12 cellular contexts compared by ENCODE assay signal in genomic region chr1:204443260-204443619, GRCh38. TPM values are rescaled to one million over a fixed set of nuclear protein-coding genes. Genes with fewer than 3 reads are reported as not detected.
DNase-seq lines count a peak whose midpoint lies in the region; ATAC-seq and TF ChIP-seq lines count a peak whose summit lies in the region.
"Had no signal": no experiment of that assay in that cellular context is flagged by ENCODE, and none has a peak within 500 bp of the region (broad histone marks: within the 10 kb centered on the region; RNA-seq: fewer than 3 reads in every experiment).

No MANE protein-coding gene starts in this region.

- no peak overlapping the region for H2AFZ ChIP-seq in neural progenitor cell (replicated peaks)

- peaks cover 16% of the 10 kb centered on the region for H3F3A ChIP-seq in neural progenitor cell (ENCODE audit: low read depth)

- WGBS in esophagus, 2 donors = 50 to 60% methylated on average over 8 of the region's 8 CpGs

- H3K27me3 Mint-ChIP-seq in neural progenitor cell (ENCODE audit: insufficient read depth, low read depth) = peaks cover 7% of the 10 kb centered on the region

- H3K4me3 ChIP-seq in left ventricle myocardium inferior (no peak overlapping the region), esophagus (ENCODE audit: low read depth in 1 of 2, low read length in 2 of 2) (no peak overlapping the region), uterus (no peak overlapping the region), neural progenitor cell (no peak overlapping the region)

- H3K27me3 ChIP-seq in left ventricle myocardium inferior (ENCODE audit: low read depth) (no peaks in the 10 kb centered on the region), esophagus (ENCODE audit: control insufficient read depth in 1 of 2, insufficient read depth in 2 of 2, low read length in 2 of 2) (no peaks in the 10 kb centered on the region), uterus (no peaks in the 10 kb centered on the region), neural progenitor cell (no peaks in the 10 kb centered on the region)

- no peak for TF ChIP-seq CTCF in left ventricle myocardium inferior (IDR thresholded peaks at IDR 0.05; ENCODE audit: borderline replicate concordance)
- no peak for TF ChIP-seq CTCF in uterus (IDR thresholded peaks at IDR 0.05)
- TF ChIP-seq CTCF in neural progenitor cell (IDR thresholded peaks at IDR 0.05) = no peak

- peaks cover 5% of the 10 kb centered on the region for H4K20me1 ChIP-seq in neural progenitor cell (ENCODE audit: low read depth)

- no peak overlapping the region for H3K4me2 ChIP-seq in neural progenitor cell

- H3K4me1 Mint-ChIP-seq in neural progenitor cell = peaks cover 20% of the 10 kb centered on the region

- no peaks in the 10 kb centered on the region for H3K9me3 ChIP-seq in left ventricle myocardium inferior (replicated peaks)
- no peaks in the 10 kb centered on the region for H3K9me3 ChIP-seq in esophagus (ENCODE audit: control insufficient read depth in 2 of 2, insufficient read depth in 1 of 2, low read depth in 1 of 2, low read length in 1 of 2)
- no peaks in the 10 kb centered on the region for H3K9me3 ChIP-seq in uterus
- no peaks in the 10 kb centered on the region for H3K9me3 ChIP-seq in neural progenitor cell (ENCODE audit: low read depth)

- no peak overlapping the region for H3K9ac ChIP-seq in neural progenitor cell

- peak overlapping the region; percentile 71 for H3K27ac ChIP-seq in left ventricle myocardium inferior (replicated peaks)
- peak overlapping the region; percentile 85 to 95 for H3K27ac ChIP-seq in esophagus (ENCODE audit: low read depth in 2 of 2, low read length in 1 of 2)
- peak overlapping the region; percentile 82 to 91 for H3K27ac ChIP-seq in uterus
- no peak overlapping the region for H3K27ac ChIP-seq in neural progenitor cell

- DNase-seq in left ventricle myocardium inferior (no peak), left cardiac atrium (no peak), renal cortical epithelial cell (ENCODE audit: low read depth) (peak; percentile 19), uterus (no peak), neural progenitor cell (ENCODE audit: low spot score) (no peak), kidney glomerular epithelial cell (lab: John Stamatoyannopoulos, UW) (no peak)
- DNase-seq: activated gamma-delta T cell treated with Interleukin-2 at 50 U/mL for 16 hours; AML-193; central memory CD4-positive, alpha-beta T cell; DMS79 had no signal

- intact Hi-C loops in left ventricle myocardium inferior (cut with micrococcal nuclease) = no loop called here
- intact Hi-C loops in left cardiac atrium (cut with DNase I) = no loop called here
- intact Hi-C loops in uterus (cut with DNase I; ENCODE audit: low total_unique reads) = no loop called here

- ATAC-seq in left cardiac atrium (no peak), HG03135 (IDR thresholded peaks at IDR 0.05; ENCODE audit: unreplicated experiment) (no peak)

- H3K9me3 Mint-ChIP-seq in neural progenitor cell = no peaks in the 10 kb centered on the region

- peaks cover 56% of the 10 kb centered on the region for H3K36me3 Mint-ChIP-seq in neural progenitor cell

- peaks cover 98% of the 10 kb centered on the region for H3K36me3 ChIP-seq in left ventricle myocardium inferior
- H3K36me3 ChIP-seq in esophagus (ENCODE audit: control insufficient read depth in 2 of 2, insufficient read depth in 2 of 2, low read length in 1 of 2) = peaks cover 0 to 32% of the 10 kb centered on the region in 2 donors
- no peaks in the 10 kb centered on the region for H3K36me3 ChIP-seq in uterus
- no peaks in the 10 kb centered on the region for H3K36me3 ChIP-seq in neural progenitor cell

- no peak overlapping the region for H3K27ac Mint-ChIP-seq in neural progenitor cell

- H3K79me2 ChIP-seq in neural progenitor cell (ENCODE audit: low read depth) = no peaks in the 10 kb centered on the region

- H3K4me3 Mint-ChIP-seq in neural progenitor cell = no peak overlapping the region

- H3K4me1 ChIP-seq in left ventricle myocardium inferior (peaks cover 86% of the 10 kb centered on the region), esophagus (ENCODE audit: control insufficient read depth in 2 of 2, insufficient read depth in 2 of 2, low read length in 1 of 2) (peaks cover 2 to 34% of the 10 kb centered on the region in 2 donors), uterus (peaks cover 3 to 5% of the 10 kb centered on the region in 2 donors), neural progenitor cell (peaks cover 8% of the 10 kb centered on the region)

- TF ChIP-seq POLR2A in uterus (IDR thresholded peaks at IDR 0.05) = no peak

RNA-seq across cellular contexts. Expression of gene PPP1R15B, which starts 31.6 kb away (rescaled TPM):
- total RNA-seq in left ventricle myocardium inferior (20.5 TPM), left cardiac atrium (10 to 100 TPM; 22.1 to 37.5 TPM), renal cortical epithelial cell (34.9 and 46.9 TPM in 2 replicates), uterus (10 to 100 TPM; 20.5 to 58.9 (median 46.4) TPM), neural progenitor cell (ENCODE audit: low replicate concordance) (25.0 and 32.7 TPM in 2 replicates)
- polyA plus RNA-seq in esophagus = 10 to 100 TPM; 14.1 to 15.7 TPM

RNA-seq across cellular contexts. Expression of gene PIK3C2B, which starts 51.4 kb away (rescaled TPM):
- total RNA-seq in left ventricle myocardium inferior (18.5 TPM), left cardiac atrium (10 to 100 TPM; 21.2 to 21.7 TPM), renal cortical epithelial cell (1.9 and 9.7 TPM in 2 replicates), uterus (10 to 100 TPM in 3 of 4 donors, 1 to 10 TPM in 1; 7.4 to 81.5 (median 38.3) TPM), neural progenitor cell (ENCODE audit: low replicate concordance) (20.7 and 27.4 TPM in 2 replicates)
- 10 to 100 TPM in 1 of 2 donors, 1 to 10 TPM in 1; 7.8 to 14.2 TPM for polyA plus RNA-seq in esophagus
